ENCODE assay signal across 22 cellular contexts in the genomic region with DNA sequence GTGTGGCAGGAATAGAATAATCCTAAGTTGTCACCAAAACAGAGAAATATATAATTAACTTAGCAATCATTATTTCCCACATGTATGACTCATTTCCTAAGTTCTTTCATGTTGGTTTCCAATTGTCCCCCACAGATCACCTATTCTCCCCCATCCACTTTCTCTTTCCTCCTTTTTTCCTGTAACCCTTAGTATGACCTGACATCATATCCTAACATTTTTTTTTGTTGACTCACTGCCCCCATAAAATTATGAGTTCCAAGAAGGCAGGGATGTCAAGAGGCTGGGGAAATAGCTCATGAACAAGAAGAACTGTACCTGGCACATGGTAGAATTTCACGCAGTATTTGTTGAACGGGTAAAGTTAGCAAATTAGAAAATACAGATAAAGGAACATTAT.
A peak's percentile ranks its signal among the peaks of the same experiment; 100 is the strongest.
DNase-seq lines count a peak whose midpoint lies in the region; ATAC-seq, FAIRE-seq and TF ChIP-seq lines count a peak whose summit lies in the region.
"Had no signal": no experiment of that assay in that cellular context is flagged by ENCODE, and none has a peak within 500 bp of the region (broad histone marks: within the 10 kb centered on the region; RNA-seq: fewer than 3 reads in every experiment).

No MANE protein-coding gene starts in this region.

- intact Hi-C loops in Right ventricle myocardium superior (cut with DNase I): no loop called here
- intact Hi-C loops in uterus (cut with DNase I; ENCODE audit: low total_unique reads): no loop called here
- intact Hi-C loops in left ventricle myocardium inferior (cut with micrococcal nuclease): no loop called here

- no CpG with 5 or more reads among the region's 2 CpGs for WGBS in H9 (ENCODE audit: extremely low coverage, insufficient read length, low lambda C conversion rate)

- peaks cover 43% of the 10 kb centered on the region for H3K79me2 ChIP-seq in keratinocyte (ENCODE audit: control insufficient read depth, insufficient read depth, low read length)
- H3K79me2 ChIP-seq in H9 (ENCODE audit: insufficient read depth, low read length): no peaks in the 10 kb centered on the region; the same call in 1 of the 2 replicates

- FAIRE-seq in keratinocyte (lab: Jason Lieb, UNC): peak; percentile 70
- FAIRE-seq: GM12892 had no signal

- H3K79me1 ChIP-seq in H9 (ENCODE audit: insufficient read depth, low read depth, low read length, poor library complexity, severe bottlenecking): no peaks in the 10 kb centered on the region

- H3K9me3 Mint-ChIP-seq in H9: no peaks in the 10 kb centered on the region
- H3K9me3 Mint-ChIP-seq: activated CD8-positive, alpha-beta T cell treated with anti-CD3 and anti-CD28 coated beads for 36 hours; activated naive CD8-positive, alpha-beta T cell treated with anti-CD3 and anti-CD28 coated beads, Interleukin-2, amount 50 U/mL, for 24 hours; activated T-cell treated with anti-CD3 and anti-CD28 coated beads, Interleukin-2, amount 50 U/mL, for 72 hours; central memory CD8-positive, alpha-beta T cell had no signal

- H3K4me2 ChIP-seq in keratinocyte (ENCODE audit: control insufficient read depth, extremely low read depth, insufficient read depth, low read depth, low read length) (peak overlapping the region; percentile 83), H9 (ENCODE audit: insufficient read depth, insufficient read length, low read length) (no peak overlapping the region)

- H2AFZ ChIP-seq in keratinocyte (ENCODE audit: control insufficient read depth, low read length): no peak overlapping the region
- no peak overlapping the region for H2AFZ ChIP-seq in H9 (ENCODE audit: low read length)

- peaks cover 0 to 2% of the 10 kb centered on the region in 2 experiments for H3K36me3 ChIP-seq in keratinocyte (ENCODE audit: control insufficient read depth in 2 of 2, extremely low read depth in 1 of 2, insufficient read depth in 2 of 2, low read length in 2 of 2)
- H3K36me3 ChIP-seq in uterus: no peaks in the 10 kb centered on the region
- H3K36me3 ChIP-seq in left ventricle myocardium inferior: no peaks in the 10 kb centered on the region
- H3K36me3 ChIP-seq: right lobe of liver had no signal

- H4K20me1 ChIP-seq in keratinocyte (ENCODE audit: control insufficient read depth, extremely low read depth, insufficient read depth, low read length) (no peaks in the 10 kb centered on the region), H9 (ENCODE audit: control insufficient read depth, insufficient read depth, insufficient read length) (no peaks in the 10 kb centered on the region)

- H4K91ac ChIP-seq in H9 (ENCODE audit: insufficient read length, low read depth, low read length): no peak overlapping the region

- no peak overlapping the region for H2BK12ac ChIP-seq in H9 (ENCODE audit: insufficient read length, low read depth, low read length)

- DNase-seq in Daoy (ENCODE audit: low read depth): peak; percentile 81
- DNase-seq in NCI-H226: peak; percentile 89
- peak; percentile 22 for DNase-seq in choroid plexus epithelial cell (ENCODE audit: low read depth)
- DNase-seq in keratinocyte (ENCODE audit: low read depth, low spot score): peak; percentile 48
- DNase-seq in Right ventricle myocardium superior: no peak
- DNase-seq in uterus: no peak
- no peak for DNase-seq in left ventricle myocardium inferior
- DNase-seq in H9: no peak
- DNase-seq: activated CD8-positive, alpha-beta T cell treated with anti-CD3 and anti-CD28 coated beads for 36 hours; activated naive CD8-positive, alpha-beta T cell treated with anti-CD3 and anti-CD28 coated beads, Interleukin-2, amount 50 U/mL, for 24 hours; activated T-cell treated with anti-CD3 and anti-CD28 coated beads, Interleukin-2, amount 50 U/mL, for 72 hours; COR-L47; GF-D8; GOT3; head of caudate nucleus; mucosa of descending colon; MV-4-11; NCI-H774; stimulated activated CD4-positive, alpha-beta T cell treated with anti-CD3 and anti-CD28 coated beads, Interleukin-1b, Interleukin-23, amount 100 ng/mL, for 48 hours had no signal

- H3K4me1 ChIP-seq in keratinocyte (ENCODE audit: control insufficient read depth, extremely low read depth, insufficient read depth, low read length) (peaks cover 71% of the 10 kb centered on the region), uterus (no peaks in the 10 kb centered on the region), left ventricle myocardium inferior (peaks cover 87% of the 10 kb centered on the region), H9 (ENCODE audit: insufficient read depth, low read length) (peaks cover 3% of the 10 kb centered on the region; the same call in 1 of the 2 replicates)

- peaks cover 39 to 44% of the 10 kb centered on the region in 2 experiments for H3K4me1 Mint-ChIP-seq in H9

- H3K9ac ChIP-seq in keratinocyte (ENCODE audit: control insufficient read depth, extremely low read depth, insufficient read depth, low read length) (peak overlapping the region; percentile 71), H9 (ENCODE audit: extremely low read depth, insufficient read length, low read length) (no peak overlapping the region)

- H3K4me3 Mint-ChIP-seq in H9: no peak overlapping the region
- H3K4me3 Mint-ChIP-seq: activated CD8-positive, alpha-beta T cell treated with anti-CD3 and anti-CD28 coated beads for 36 hours; activated naive CD8-positive, alpha-beta T cell treated with anti-CD3 and anti-CD28 coated beads, Interleukin-2, amount 50 U/mL, for 24 hours; activated T-cell treated with anti-CD3 and anti-CD28 coated beads, Interleukin-2, amount 50 U/mL, for 72 hours; central memory CD8-positive, alpha-beta T cell had no signal

- peaks cover 3% of the 10 kb centered on the region for H3K9me1 ChIP-seq in keratinocyte (ENCODE audit: control insufficient read depth, extremely low read depth, insufficient read depth, low read length)

- H3T11ph ChIP-seq in H9 (ENCODE audit: low read length): no peak overlapping the region

- no peak overlapping the region for H2BK120ac ChIP-seq in H9 (ENCODE audit: low read depth, low read length, poor library complexity, severe bottlenecking)

- no peak overlapping the region for H4K5ac ChIP-seq in H9 (ENCODE audit: insufficient read length, low read depth, low read length)

- no peaks in the 10 kb centered on the region for H3K23me2 ChIP-seq in H9 (ENCODE audit: insufficient read length, low read depth, low read length, poor library complexity, severe bottlenecking)

- TF ChIP-seq POLR2A in uterus (IDR thresholded peaks at IDR 0.05): no peak

- no peak overlapping the region for H2BK20ac ChIP-seq in H9 (ENCODE audit: low read depth, low read length, poor library complexity, severe bottlenecking)

- H4K8ac ChIP-seq in H9 (replicated peaks; ENCODE audit: insufficient read length, low read depth, low read length): no peak overlapping the region

- no peak overlapping the region for H3K27ac Mint-ChIP-seq in H9
- H3K27ac Mint-ChIP-seq: activated CD8-positive, alpha-beta T cell treated with anti-CD3 and anti-CD28 coated beads for 36 hours; activated naive CD8-positive, alpha-beta T cell treated with anti-CD3 and anti-CD28 coated beads, Interleukin-2, amount 50 U/mL, for 24 hours; activated T-cell treated with anti-CD3 and anti-CD28 coated beads, Interleukin-2, amount 50 U/mL, for 72 hours had no signal

- no peak overlapping the region for H2BK5ac ChIP-seq in H9 (ENCODE audit: insufficient read length, low read length)

- H3K4me3 ChIP-seq in choroid plexus epithelial cell (ENCODE audit: low read depth, low read length): no peak overlapping the region
- H3K4me3 ChIP-seq in keratinocyte (ENCODE audit: control insufficient read depth in 2 of 3, extremely low read depth in 1 of 3, insufficient read depth in 2 of 3, low read depth in 1 of 3, low read length in 3 of 3): peak overlapping the region in 1 of 3 experiments; percentile 22
- no peak overlapping the region for H3K4me3 ChIP-seq in uterus
- H3K4me3 ChIP-seq in left ventricle myocardium inferior: no peak overlapping the region
- H3K4me3 ChIP-seq: mucosa of descending colon, right lobe of liver had no signal

- peak overlapping the region; percentile 95 for H3K27ac ChIP-seq in keratinocyte (ENCODE audit: control insufficient read depth, insufficient read depth, low read length)
- H3K27ac ChIP-seq in uterus: no peak overlapping the region
- H3K27ac ChIP-seq in left ventricle myocardium inferior (replicated peaks): no peak overlapping the region
- H3K27ac ChIP-seq in H9 (ENCODE audit: insufficient read length, low read depth, low read length): no peak overlapping the region
- H3K27ac ChIP-seq: right lobe of liver had no signal

- H3K27me3 ChIP-seq in keratinocyte (ENCODE audit: control insufficient read depth, extremely low read depth, insufficient read depth, low read length) (no peaks in the 10 kb centered on the region), uterus (no peaks in the 10 kb centered on the region), left ventricle myocardium inferior (ENCODE audit: low read depth) (no peaks in the 10 kb centered on the region), H9 (ENCODE audit: insufficient read depth, low read length) (no peaks in the 10 kb centered on the region)
- H3K27me3 ChIP-seq: right lobe of liver had no signal

- H2BK15ac ChIP-seq in H9 (ENCODE audit: low read depth, low read length): no peak overlapping the region

- no peak overlapping the region for H2AK5ac ChIP-seq in H9 (ENCODE audit: insufficient read length, low read length)

- dilution Hi-C loops in keratinocyte (cut with MboI; ENCODE audit: extremely low pct_ligation_motif_present, low sequenced_read_pairs): no loop called here

- no peak for ATAC-seq in Right ventricle myocardium superior (ENCODE audit: poor library complexity)
- ATAC-seq: activated naive CD8-positive, alpha-beta T cell treated with anti-CD3 and anti-CD28 coated beads, Interleukin-2, amount 50 U/mL, for 24 hours; activated T-cell treated with anti-CD3 and anti-CD28 coated beads, Interleukin-2, amount 50 U/mL, for 72 hours; mucosa of descending colon had no signal

- no peak overlapping the region for H3K23ac ChIP-seq in H9 (ENCODE audit: insufficient read length, low read depth, low read length)

- H3K27me3 Mint-ChIP-seq in H9 (ENCODE audit: low read depth): no peaks in the 10 kb centered on the region
- H3K27me3 Mint-ChIP-seq: activated CD8-positive, alpha-beta T cell treated with anti-CD3 and anti-CD28 coated beads for 36 hours; activated naive CD8-positive, alpha-beta T cell treated with anti-CD3 and anti-CD28 coated beads, Interleukin-2, amount 50 U/mL, for 24 hours had no signal

- H3K36me3 Mint-ChIP-seq in H9 (ENCODE audit: insufficient read depth in 1 of 3, low read depth in 3 of 3): no peaks in the 10 kb centered on the region

- H3K14ac ChIP-seq in H9 (ENCODE audit: insufficient read depth, low read length): no peak overlapping the region

- TF ChIP-seq CTCF in choroid plexus epithelial cell (conservative IDR thresholded peaks at IDR 0.05; ENCODE audit: low read depth, low read length) (no peak), keratinocyte (optimal IDR thresholded peaks at IDR 0.05 in 1 of 3, IDR thresholded peaks at IDR 0.05 in 1 of 3, conservative IDR thresholded peaks at IDR 0.05 in 1 of 3; ENCODE audit: extremely low read depth in 1 of 3, insufficient read depth in 2 of 3, low read length in 3 of 3) (no peak), uterus (IDR thresholded peaks at IDR 0.05) (no peak), left ventricle myocardium inferior (IDR thresholded peaks at IDR 0.05; ENCODE audit: borderline replicate concordance) (no peak), H9 (conservative IDR thresholded peaks at IDR 0.05) (no peak)

- H3K9me3 ChIP-seq in keratinocyte (ENCODE audit: control insufficient read depth, low read depth, low read length) (no peaks in the 10 kb centered on the region), uterus (no peaks in the 10 kb centered on the region), left ventricle myocardium inferior (replicated peaks) (no peaks in the 10 kb centered on the region), H9 (ENCODE audit: control insufficient read depth, low read depth, low read length) (no peaks in the 10 kb centered on the region)
- H3K9me3 ChIP-seq: mucosa of descending colon, right lobe of liver had no signal

- no peak overlapping the region for H3K18ac ChIP-seq in H9 (ENCODE audit: insufficient read length, low read depth, low read length)

- H3K4ac ChIP-seq in H9 (ENCODE audit: low read depth, low read length): no peak overlapping the region

- no peak overlapping the region for H3K56ac ChIP-seq in H9 (ENCODE audit: insufficient read length, low read depth, low read length)

Comparison
In these comparisons a context has a peak if more than half of its experiments do, and no peak if none do; other contexts are left out.
1. DNase-seq: peak in Daoy (single experiment), NCI-H226 (single experiment), choroid plexus epithelial cell (single experiment) and keratinocyte (single experiment); none in Right ventricle myocardium superior (single experiment), uterus (0 of 2), left ventricle myocardium inferior (single experiment) and H9 (single experiment).